ENCODE assay signal across 1 cellular context in genomic region chr9:129202613-129203555, GRCh38.
TF ChIP-seq lines count a peak whose summit lies in the region.

No MANE protein-coding gene starts in this region.

TF ChIP-seq in K562, 482 proteins besides CTCF, POLR2A, EP300 and RAD21 (continued from another document and continues in another):
- TF ChIP-seq, protein P1, sequence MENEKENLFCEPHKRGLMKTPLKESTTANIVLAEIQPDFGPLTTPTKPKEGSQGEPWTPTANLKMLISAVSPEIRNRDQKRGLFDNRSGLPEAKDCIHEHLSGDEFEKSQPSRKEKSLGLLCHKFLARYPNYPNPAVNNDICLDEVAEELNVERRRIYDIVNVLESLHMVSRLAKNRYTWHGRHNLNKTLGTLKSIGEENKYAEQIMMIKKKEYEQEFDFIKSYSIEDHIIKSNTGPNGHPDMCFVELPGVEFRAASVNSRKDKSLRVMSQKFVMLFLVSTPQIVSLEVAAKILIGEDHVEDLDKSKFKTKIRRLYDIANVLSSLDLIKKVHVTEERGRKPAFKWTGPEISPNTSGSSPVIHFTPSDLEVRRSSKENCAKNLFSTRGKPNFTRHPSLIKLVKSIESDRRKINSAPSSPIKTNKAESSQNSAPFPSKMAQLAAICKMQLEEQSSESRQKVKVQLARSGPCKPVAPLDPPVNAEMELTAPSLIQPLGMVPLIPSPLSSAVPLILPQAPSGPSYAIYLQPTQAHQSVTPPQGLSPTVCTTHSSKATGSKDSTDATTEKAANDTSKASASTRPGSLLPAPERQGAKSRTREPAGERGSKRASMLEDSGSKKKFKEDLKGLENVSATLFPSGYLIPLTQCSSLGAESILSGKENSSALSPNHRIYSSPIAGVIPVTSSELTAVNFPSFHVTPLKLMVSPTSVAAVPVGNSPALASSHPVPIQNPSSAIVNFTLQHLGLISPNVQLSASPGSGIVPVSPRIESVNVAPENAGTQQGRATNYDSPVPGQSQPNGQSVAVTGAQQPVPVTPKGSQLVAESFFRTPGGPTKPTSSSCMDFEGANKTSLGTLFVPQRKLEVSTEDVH (IDR thresholded peaks at IDR 0.05; ENCODE audit: low read depth, partially characterized antibody), result no peak
- TF ChIP-seq KHSRP (IDR thresholded peaks at IDR 0.05) (no peak), ZNF75A (CRISPR knock-in tag; IDR thresholded peaks at IDR 0.05) (no peak), ZBTB34 (CRISPR knock-in tag; IDR thresholded peaks at IDR 0.05) (no peak), KLF1 (tag; IDR thresholded peaks at IDR 0.05) (peak; percentile 84), RBFOX2 (IDR thresholded peaks at IDR 0.05; ENCODE audit: low read depth, low read length) (peak; percentile 56), SNRNP70 (optimal IDR thresholded peaks at IDR 0.05; ENCODE audit: low read depth, low read length) (no peak), CTCFL (IDR thresholded peaks at IDR 0.05; ENCODE audit: borderline replicate concordance, insufficient read depth, low read depth, low read length, poor library complexity, severe bottlenecking) (no peak), SPI1 (IDR thresholded peaks at IDR 0.05; ENCODE audit: borderline replicate concordance, low read depth, low read length) (no peak), HDAC1 (IDR thresholded peaks at IDR 0.05) (no peak), TAF9B (IDR thresholded peaks at IDR 0.05; ENCODE audit: partially characterized antibody) (no peak), CREB5 (CRISPR knock-in tag; IDR thresholded peaks at IDR 0.05) (no peak)
- TF ChIP-seq, protein P2, sequence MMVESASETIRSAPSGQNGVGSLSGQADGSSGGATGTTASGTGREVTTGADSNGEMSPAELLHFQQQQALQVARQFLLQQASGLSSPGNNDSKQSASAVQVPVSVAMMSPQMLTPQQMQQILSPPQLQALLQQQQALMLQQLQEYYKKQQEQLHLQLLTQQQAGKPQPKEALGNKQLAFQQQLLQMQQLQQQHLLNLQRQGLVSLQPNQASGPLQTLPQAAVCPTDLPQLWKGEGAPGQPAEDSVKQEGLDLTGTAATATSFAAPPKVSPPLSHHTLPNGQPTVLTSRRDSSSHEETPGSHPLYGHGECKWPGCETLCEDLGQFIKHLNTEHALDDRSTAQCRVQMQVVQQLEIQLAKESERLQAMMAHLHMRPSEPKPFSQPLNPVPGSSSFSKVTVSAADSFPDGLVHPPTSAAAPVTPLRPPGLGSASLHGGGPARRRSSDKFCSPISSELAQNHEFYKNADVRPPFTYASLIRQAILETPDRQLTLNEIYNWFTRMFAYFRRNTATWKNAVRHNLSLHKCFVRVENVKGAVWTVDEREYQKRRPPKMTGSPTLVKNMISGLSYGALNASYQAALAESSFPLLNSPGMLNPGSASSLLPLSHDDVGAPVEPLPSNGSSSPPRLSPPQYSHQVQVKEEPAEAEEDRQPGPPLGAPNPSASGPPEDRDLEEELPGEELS (CRISPR knock-in tag; IDR thresholded peaks at IDR 0.05; ENCODE audit: borderline replicate concordance), result no peak
- TF ChIP-seq, protein P3, sequence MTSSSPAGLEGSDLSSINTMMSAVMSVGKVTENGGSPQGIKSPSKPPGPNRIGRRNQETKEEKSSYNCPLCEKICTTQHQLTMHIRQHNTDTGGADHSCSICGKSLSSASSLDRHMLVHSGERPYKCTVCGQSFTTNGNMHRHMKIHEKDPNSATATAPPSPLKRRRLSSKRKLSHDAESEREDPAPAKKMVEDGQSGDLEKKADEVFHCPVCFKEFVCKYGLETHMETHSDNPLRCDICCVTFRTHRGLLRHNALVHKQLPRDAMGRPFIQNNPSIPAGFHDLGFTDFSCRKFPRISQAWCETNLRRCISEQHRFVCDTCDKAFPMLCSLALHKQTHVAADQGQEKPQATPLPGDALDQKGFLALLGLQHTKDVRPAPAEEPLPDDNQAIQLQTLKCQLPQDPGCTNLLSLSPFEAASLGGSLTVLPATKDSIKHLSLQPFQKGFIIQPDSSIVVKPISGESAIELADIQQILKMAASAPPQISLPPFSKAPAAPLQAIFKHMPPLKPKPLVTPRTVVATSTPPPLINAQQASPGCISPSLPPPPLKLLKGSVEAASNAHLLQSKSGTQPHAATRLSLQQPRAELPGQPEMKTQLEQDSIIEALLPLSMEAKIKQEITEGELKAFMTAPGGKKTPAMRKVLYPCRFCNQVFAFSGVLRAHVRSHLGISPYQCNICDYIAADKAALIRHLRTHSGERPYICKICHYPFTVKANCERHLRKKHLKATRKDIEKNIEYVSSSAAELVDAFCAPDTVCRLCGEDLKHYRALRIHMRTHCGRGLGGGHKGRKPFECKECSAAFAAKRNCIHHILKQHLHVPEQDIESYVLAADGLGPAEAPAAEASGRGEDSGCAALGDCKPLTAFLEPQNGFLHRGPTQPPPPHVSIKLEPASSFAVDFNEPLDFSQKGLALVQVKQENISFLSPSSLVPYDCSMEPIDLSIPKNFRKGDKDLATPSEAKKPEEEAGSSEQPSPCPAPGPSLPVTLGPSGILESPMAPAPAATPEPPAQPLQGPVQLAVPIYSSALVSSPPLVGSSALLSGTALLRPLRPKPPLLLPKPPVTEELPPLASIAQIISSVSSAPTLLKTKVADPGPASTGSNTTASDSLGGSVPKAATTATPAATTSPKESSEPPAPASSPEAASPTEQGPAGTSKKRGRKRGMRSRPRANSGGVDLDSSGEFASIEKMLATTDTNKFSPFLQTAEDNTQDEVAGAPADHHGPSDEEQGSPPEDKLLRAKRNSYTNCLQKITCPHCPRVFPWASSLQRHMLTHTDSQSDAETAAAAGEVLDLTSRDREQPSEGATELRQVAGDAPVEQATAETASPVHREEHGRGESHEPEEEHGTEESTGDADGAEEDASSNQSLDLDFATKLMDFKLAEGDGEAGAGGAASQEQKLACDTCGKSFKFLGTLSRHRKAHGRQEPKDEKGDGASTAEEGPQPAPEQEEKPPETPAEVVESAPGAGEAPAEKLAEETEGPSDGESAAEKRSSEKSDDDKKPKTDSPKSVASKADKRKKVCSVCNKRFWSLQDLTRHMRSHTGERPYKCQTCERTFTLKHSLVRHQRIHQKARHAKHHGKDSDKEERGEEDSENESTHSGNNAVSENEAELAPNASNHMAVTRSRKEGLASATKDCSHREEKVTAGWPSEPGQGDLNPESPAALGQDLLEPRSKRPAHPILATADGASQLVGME (CRISPR knock-in tag; IDR thresholded peaks at IDR 0.05), result no peak
- TF ChIP-seq, protein P4, sequence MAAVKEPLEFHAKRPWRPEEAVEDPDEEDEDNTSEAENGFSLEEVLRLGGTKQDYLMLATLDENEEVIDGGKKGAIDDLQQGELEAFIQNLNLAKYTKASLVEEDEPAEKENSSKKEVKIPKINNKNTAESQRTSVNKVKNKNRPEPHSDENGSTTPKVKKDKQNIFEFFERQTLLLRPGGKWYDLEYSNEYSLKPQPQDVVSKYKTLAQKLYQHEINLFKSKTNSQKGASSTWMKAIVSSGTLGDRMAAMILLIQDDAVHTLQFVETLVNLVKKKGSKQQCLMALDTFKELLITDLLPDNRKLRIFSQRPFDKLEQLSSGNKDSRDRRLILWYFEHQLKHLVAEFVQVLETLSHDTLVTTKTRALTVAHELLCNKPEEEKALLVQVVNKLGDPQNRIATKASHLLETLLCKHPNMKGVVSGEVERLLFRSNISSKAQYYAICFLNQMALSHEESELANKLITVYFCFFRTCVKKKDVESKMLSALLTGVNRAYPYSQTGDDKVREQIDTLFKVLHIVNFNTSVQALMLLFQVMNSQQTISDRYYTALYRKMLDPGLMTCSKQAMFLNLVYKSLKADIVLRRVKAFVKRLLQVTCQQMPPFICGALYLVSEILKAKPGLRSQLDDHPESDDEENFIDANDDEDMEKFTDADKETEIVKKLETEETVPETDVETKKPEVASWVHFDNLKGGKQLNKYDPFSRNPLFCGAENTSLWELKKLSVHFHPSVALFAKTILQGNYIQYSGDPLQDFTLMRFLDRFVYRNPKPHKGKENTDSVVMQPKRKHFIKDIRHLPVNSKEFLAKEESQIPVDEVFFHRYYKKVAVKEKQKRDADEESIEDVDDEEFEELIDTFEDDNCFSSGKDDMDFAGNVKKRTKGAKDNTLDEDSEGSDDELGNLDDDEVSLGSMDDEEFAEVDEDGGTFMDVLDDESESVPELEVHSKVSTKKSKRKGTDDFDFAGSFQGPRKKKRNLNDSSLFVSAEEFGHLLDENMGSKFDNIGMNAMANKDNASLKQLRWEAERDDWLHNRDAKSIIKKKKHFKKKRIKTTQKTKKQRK (IDR thresholded peaks at IDR 0.05; ENCODE audit: borderline replicate concordance, low read depth, low read length), result no peak
- TF ChIP-seq, protein P5, sequence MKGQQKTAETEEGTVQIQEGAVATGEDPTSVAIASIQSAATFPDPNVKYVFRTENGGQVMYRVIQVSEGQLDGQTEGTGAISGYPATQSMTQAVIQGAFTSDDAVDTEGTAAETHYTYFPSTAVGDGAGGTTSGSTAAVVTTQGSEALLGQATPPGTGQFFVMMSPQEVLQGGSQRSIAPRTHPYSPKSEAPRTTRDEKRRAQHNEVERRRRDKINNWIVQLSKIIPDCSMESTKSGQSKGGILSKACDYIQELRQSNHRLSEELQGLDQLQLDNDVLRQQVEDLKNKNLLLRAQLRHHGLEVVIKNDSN (CRISPR knock-in tag; IDR thresholded peaks at IDR 0.05), result peak; percentile 35; the same call in 1 of the 2 replicates
- TF ChIP-seq, protein P6, sequence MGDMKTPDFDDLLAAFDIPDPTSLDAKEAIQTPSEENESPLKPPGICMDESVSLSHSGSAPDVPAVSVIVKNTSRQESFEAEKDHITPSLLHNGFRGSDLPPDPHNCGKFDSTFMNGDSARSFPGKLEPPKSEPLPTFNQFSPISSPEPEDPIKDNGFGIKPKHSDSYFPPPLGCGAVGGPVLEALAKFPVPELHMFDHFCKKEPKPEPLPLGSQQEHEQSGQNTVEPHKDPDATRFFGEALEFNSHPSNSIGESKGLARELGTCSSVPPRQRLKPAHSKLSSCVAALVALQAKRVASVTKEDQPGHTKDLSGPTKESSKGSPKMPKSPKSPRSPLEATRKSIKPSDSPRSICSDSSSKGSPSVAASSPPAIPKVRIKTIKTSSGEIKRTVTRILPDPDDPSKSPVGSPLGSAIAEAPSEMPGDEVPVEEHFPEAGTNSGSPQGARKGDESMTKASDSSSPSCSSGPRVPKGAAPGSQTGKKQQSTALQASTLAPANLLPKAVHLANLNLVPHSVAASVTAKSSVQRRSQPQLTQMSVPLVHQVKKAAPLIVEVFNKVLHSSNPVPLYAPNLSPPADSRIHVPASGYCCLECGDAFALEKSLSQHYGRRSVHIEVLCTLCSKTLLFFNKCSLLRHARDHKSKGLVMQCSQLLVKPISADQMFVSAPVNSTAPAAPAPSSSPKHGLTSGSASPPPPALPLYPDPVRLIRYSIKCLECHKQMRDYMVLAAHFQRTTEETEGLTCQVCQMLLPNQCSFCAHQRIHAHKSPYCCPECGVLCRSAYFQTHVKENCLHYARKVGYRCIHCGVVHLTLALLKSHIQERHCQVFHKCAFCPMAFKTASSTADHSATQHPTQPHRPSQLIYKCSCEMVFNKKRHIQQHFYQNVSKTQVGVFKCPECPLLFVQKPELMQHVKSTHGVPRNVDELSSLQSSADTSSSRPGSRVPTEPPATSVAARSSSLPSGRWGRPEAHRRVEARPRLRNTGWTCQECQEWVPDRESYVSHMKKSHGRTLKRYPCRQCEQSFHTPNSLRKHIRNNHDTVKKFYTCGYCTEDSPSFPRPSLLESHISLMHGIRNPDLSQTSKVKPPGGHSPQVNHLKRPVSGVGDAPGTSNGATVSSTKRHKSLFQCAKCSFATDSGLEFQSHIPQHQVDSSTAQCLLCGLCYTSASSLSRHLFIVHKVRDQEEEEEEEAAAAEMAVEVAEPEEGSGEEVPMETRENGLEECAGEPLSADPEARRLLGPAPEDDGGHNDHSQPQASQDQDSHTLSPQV (IDR thresholded peaks at IDR 0.05), result peak; percentile 88; the same call in 1 of the 2 replicates
- TF ChIP-seq, protein P7, sequence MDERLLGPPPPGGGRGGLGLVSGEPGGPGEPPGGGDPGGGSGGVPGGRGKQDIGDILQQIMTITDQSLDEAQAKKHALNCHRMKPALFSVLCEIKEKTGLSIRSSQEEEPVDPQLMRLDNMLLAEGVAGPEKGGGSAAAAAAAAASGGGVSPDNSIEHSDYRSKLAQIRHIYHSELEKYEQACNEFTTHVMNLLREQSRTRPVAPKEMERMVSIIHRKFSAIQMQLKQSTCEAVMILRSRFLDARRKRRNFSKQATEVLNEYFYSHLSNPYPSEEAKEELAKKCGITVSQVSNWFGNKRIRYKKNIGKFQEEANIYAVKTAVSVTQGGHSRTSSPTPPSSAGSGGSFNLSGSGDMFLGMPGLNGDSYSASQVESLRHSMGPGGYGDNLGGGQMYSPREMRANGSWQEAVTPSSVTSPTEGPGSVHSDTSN (CRISPR knock-in tag; IDR thresholded peaks at IDR 0.05; ENCODE audit: low read depth), result no peak
- TF ChIP-seq, protein P7 (tag; conservative IDR thresholded peaks at IDR 0.05; ENCODE audit: low read depth), result no peak
